15 cellular contexts compared by ENCODE assay signal in the genomic region with DNA sequence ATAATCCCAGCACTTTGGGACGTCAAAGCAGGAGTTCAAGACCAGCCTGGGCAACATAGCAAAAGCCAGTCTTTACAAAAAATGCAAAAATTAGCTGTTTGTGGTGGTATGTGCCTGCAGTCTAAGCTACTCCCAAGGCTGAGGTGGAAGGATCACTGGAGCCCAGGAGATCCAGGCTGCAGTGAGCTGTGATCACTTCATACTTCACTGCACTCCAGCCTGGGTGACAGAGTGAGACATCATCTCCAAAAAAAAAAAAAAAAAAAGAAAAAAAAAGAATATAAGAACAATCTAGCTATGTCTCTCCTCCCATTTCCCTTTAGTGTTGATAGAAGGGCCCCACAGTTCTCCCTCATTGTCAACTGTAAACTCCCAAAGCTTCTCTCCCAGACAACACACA. TPM values are rescaled to one million over a fixed set of nuclear protein-coding genes. Genes with fewer than 3 reads are reported as not detected.
DNase-seq lines count a peak whose midpoint lies in the region; ATAC-seq and TF ChIP-seq lines count a peak whose summit lies in the region.
"Had no signal": no experiment of that assay in that cellular context is flagged by ENCODE, and none has a peak within 500 bp of the region (broad histone marks: within the 10 kb centered on the region; RNA-seq: fewer than 3 reads in every experiment).

No MANE protein-coding gene starts in this region.

- no peak for TF ChIP-seq CTCF in OCI-LY7 (conservative IDR thresholded peaks at IDR 0.05; ENCODE audit: low read length)
- no peak for TF ChIP-seq CTCF in glutamatergic neuron (IDR thresholded peaks at IDR 0.05; ENCODE audit: partially characterized antibody, unreplicated experiment)
- TF ChIP-seq CTCF in type B pancreatic cell (conservative IDR thresholded peaks at IDR 0.05) = no peak
- no peak for TF ChIP-seq CTCF in mucosa of descending colon (IDR thresholded peaks at IDR 0.05)

- no peaks in the 10 kb centered on the region for H4K20me1 ChIP-seq in OCI-LY7 (ENCODE audit: insufficient read depth, low read length)

- H2AFZ ChIP-seq in OCI-LY7 (ENCODE audit: low read length) = 0 out of 2 replicates have a peak overlapping the region, but pooled peaks have one; percentile 51

- no TSS peak for BruUV-seq in OCI-LY7 (replicated peaks; lab: Mats Ljungman, UMichigan)

- peaks cover 3% of the 10 kb centered on the region for H3K9me3 Mint-ChIP-seq in activated naive CD4-positive, alpha-beta T cell treated with anti-CD3 and anti-CD28 coated beads, Interleukin-2, amount 50 U/mL, for 24 hours
- peaks cover 14% of the 10 kb centered on the region for H3K9me3 Mint-ChIP-seq in glutamatergic neuron (ENCODE audit: unreplicated experiment)
- peaks cover 5% of the 10 kb centered on the region for H3K9me3 Mint-ChIP-seq in type B pancreatic cell

- H3K4me3 ChIP-seq in OCI-LY7 (ENCODE audit: low read depth, low read length, poor library complexity, severe bottlenecking) (no peak overlapping the region), mucosa of descending colon (no peak overlapping the region)

- no peaks in the 10 kb centered on the region for H3K36me3 Mint-ChIP-seq in activated naive CD4-positive, alpha-beta T cell treated with anti-CD3 and anti-CD28 coated beads, Interleukin-2, amount 50 U/mL, for 24 hours
- H3K36me3 Mint-ChIP-seq in glutamatergic neuron (ENCODE audit: unreplicated experiment) = no peaks in the 10 kb centered on the region
- peaks cover 7% of the 10 kb centered on the region for H3K36me3 Mint-ChIP-seq in type B pancreatic cell

- H3K27me3 Mint-ChIP-seq in activated naive CD4-positive, alpha-beta T cell treated with anti-CD3 and anti-CD28 coated beads, Interleukin-2, amount 50 U/mL, for 24 hours = peaks cover 23% of the 10 kb centered on the region
- peaks cover 5% of the 10 kb centered on the region for H3K27me3 Mint-ChIP-seq in glutamatergic neuron (ENCODE audit: unreplicated experiment)
- peaks cover 12% of the 10 kb centered on the region for H3K27me3 Mint-ChIP-seq in type B pancreatic cell

- H3K4me1 ChIP-seq in OCI-LY7 (ENCODE audit: insufficient read depth, low read length, poor library complexity, severe bottlenecking) (peaks cover 38% of the 10 kb centered on the region), mucosa of descending colon (ENCODE audit: low read depth) (no peaks in the 10 kb centered on the region)

- H3K27ac ChIP-seq in OCI-LY7 (ENCODE audit: low read depth, low read length, poor library complexity, severe bottlenecking) = peak overlapping the region; percentile 46
- H3K27ac ChIP-seq: 22Rv1, C4-2B had no signal

- no peaks in the 10 kb centered on the region for H3K36me3 ChIP-seq in OCI-LY7 (ENCODE audit: insufficient read depth, low read length)
- H3K36me3 ChIP-seq in mucosa of descending colon (ENCODE audit: low read depth) = no peaks in the 10 kb centered on the region

- intact Hi-C loops in OCI-LY7 (cut with micrococcal nuclease; ENCODE audit: unreplicated experiment) (no loop called here), mucosa of descending colon (cut with DNase I, micrococcal nuclease) (no loop called here)

- H3K79me2 ChIP-seq in OCI-LY7 (ENCODE audit: insufficient read depth, low read depth, low read length) = peaks cover 19% of the 10 kb centered on the region

- CTCF ChIA-PET in OCI-LY7 (lab: Charles Lee; ENCODE audit: unreplicated experiment) = interaction anchor here (0.6 to 1.1 kb wide), 3 partner anchors 44 to 812 kb away, joined by 3 read pairs; a partner anchor contains a TSS

- no peaks in the 10 kb centered on the region for H3K9me3 ChIP-seq in OCI-LY7 (ENCODE audit: low read length)
- H3K9me3 ChIP-seq in mucosa of descending colon = no peaks in the 10 kb centered on the region

- POLR2A ChIA-PET in OCI-LY7 (lab: Charles Lee) = interaction anchor here (0.6 to 2.0 kb wide), 11 partner anchors 10 to 205 kb away, joined by 3 to 8 read pairs (median 5); no protein-coding TSS in a partner anchor

- H3K4me1 Mint-ChIP-seq in activated naive CD4-positive, alpha-beta T cell treated with anti-CD3 and anti-CD28 coated beads, Interleukin-2, amount 50 U/mL, for 24 hours = peaks cover 33% of the 10 kb centered on the region
- H3K4me1 Mint-ChIP-seq in glutamatergic neuron (ENCODE audit: low read depth, unreplicated experiment) = peaks cover 8% of the 10 kb centered on the region
- H3K4me1 Mint-ChIP-seq in type B pancreatic cell (ENCODE audit: unreplicated experiment) = peaks cover 11% of the 10 kb centered on the region

- peak overlapping the region; percentile 56 for H3K27ac Mint-ChIP-seq in activated naive CD4-positive, alpha-beta T cell treated with anti-CD3 and anti-CD28 coated beads, Interleukin-2, amount 50 U/mL, for 24 hours
- H3K27ac Mint-ChIP-seq in glutamatergic neuron (ENCODE audit: unreplicated experiment) (peak overlapping the region; percentile 10), type B pancreatic cell (no peak overlapping the region)

- H3K9me2 ChIP-seq in OCI-LY7 (ENCODE audit: insufficient read depth, low read length) = no peaks in the 10 kb centered on the region

- H3K4me3 Mint-ChIP-seq in activated naive CD4-positive, alpha-beta T cell treated with anti-CD3 and anti-CD28 coated beads, Interleukin-2, amount 50 U/mL, for 24 hours = no peak overlapping the region
- H3K4me3 Mint-ChIP-seq in glutamatergic neuron (ENCODE audit: unreplicated experiment) (no peak overlapping the region), type B pancreatic cell (peak overlapping the region; percentile 8)

- DNase-seq in activated naive CD4-positive, alpha-beta T cell treated with anti-CD3 and anti-CD28 coated beads, Interleukin-2, amount 50 U/mL, for 16 hours = no peak
- no peak for DNase-seq in OCI-LY7 (ENCODE audit: low spot score)
- DNase-seq in glutamatergic neuron = no peak
- DNase-seq in type B pancreatic cell (ENCODE audit: extremely low spot score, unreplicated experiment) = no peak
- no peak for DNase-seq in DMS53 (lab: John Stamatoyannopoulos, UW)
- no peak for DNase-seq in mucosa of descending colon
- DNase-seq in stimulated activated naive CD4-positive, alpha-beta T cell (lab: John Stamatoyannopoulos, UW) = no peak
- DNase-seq: COR-L47, NCI-H1436 treated with DMSO at 0.1 percent for 48 hours, NCI-H2081, NCI-H510A treated with DMSO at 0.1 percent for 48 hours, RPMI8226 had no signal

- no peak for ATAC-seq in mucosa of descending colon

- H3K4me2 ChIP-seq in OCI-LY7 (ENCODE audit: low read length) = peak overlapping the region; percentile 89

RNA-seq across cellular contexts. Expression of gene BCAT1, which starts 3.5 kb away (rescaled TPM):
- total RNA-seq in OCI-LY7 (2014; rRNA removed; shearing (Covaris generic)) = 116 and 121 TPM in 2 replicates
- total RNA-seq in OCI-LY7 (2022) (194 and 207 TPM in 2 replicates), glutamatergic neuron (ENCODE audit: unreplicated experiment) (401 TPM), type B pancreatic cell (ENCODE audit: low replicate concordance) (153 and 573 TPM in 2 replicates), mucosa of descending colon (10 to 100 TPM in 2 of 3 donors, 1 to 10 TPM in 1; 5.3 to 19.7 (median 11.1) TPM)
